Comparison of ENCODE assay signal across 24 cellular contexts in the genomic region with DNA sequence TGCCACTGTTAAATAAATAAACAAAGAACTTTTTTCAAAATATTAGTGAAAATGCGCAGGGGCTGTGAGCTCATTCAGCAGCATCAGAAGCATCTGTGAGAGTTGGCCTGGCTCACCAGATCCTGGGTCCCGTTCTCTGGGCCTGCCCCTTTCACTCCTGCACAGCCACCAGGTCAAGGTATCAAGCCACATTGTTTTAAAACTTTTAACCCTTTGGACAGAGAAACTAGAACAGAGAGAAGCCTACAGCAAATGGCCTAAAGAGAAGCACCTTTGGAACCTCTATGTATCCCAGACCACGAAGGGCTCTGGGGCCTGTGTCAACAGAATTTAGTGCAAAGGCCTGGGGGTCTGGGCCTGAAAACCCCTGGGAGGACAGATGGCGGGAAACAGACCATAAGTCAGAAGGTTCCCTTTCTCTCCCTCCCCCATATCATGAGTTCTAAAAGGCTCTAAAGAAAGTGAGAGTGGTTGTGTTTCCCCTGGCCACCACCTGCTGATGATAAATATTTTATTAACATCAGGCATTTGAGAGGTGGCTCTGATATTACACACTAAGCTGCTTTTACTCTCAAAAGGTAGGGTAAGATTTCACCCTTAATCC. TPM values are rescaled to one million over a fixed set of nuclear protein-coding genes. Genes with fewer than 3 reads are reported as not detected.
DNase-seq lines count a peak whose midpoint lies in the region; ATAC-seq and TF ChIP-seq lines count a peak whose summit lies in the region.
"Had no signal": no experiment of that assay in that cellular context is flagged by ENCODE, and none has a peak within 500 bp of the region (broad histone marks: within the 10 kb centered on the region; RNA-seq: fewer than 3 reads in every experiment).

No MANE protein-coding gene starts in this region.

- no peak overlapping the region for H4K8ac ChIP-seq in mesenchymal stem cell (ENCODE audit: low read length)

- H3K79me1 ChIP-seq in mesenchymal stem cell (replicated peaks; ENCODE audit: low read length, poor library complexity, severe bottlenecking): peaks cover 4% of the 10 kb centered on the region

- TF ChIP-seq CTCF in GM12865 (IDR thresholded peaks at IDR 0.05; ENCODE audit: insufficient read depth, low read depth, low read length, missing control alignments): no peak

- no peak overlapping the region for H2AK5ac ChIP-seq in mesenchymal stem cell (ENCODE audit: low read length, severe bottlenecking)

- H2BK120ac ChIP-seq in mesenchymal stem cell (ENCODE audit: low read depth, low read length): no peak overlapping the region

- no peak overlapping the region for H2BK12ac ChIP-seq in mesenchymal stem cell (ENCODE audit: low read length in 2 of 2)

- no peak overlapping the region for H2AFZ ChIP-seq in mesenchymal stem cell (ENCODE audit: low read depth, low read length)

- CTCF ChIA-PET in CD4-positive, alpha-beta memory T cell (lab: Charles Lee; ENCODE audit: partially characterized antibody): interaction anchor here (1.0 to 2.2 kb wide), 3 partner anchors 12 to 32 kb away, joined by 3 to 4 read pairs (median 4); partner anchors contain the start of gene MREG

- WGBS in mesenchymal stem cell: 51% methylated on average over 3 of the region's 4 CpGs

- H3K9me3 ChIP-seq in SK-N-MC (ENCODE audit: low read depth, low read length): no peaks in the 10 kb centered on the region
- no peaks in the 10 kb centered on the region for H3K9me3 ChIP-seq in mesenchymal stem cell (ENCODE audit: control insufficient read depth, low read length)
- H3K9me3 ChIP-seq in CD4-positive, alpha-beta memory T cell (ENCODE audit: control insufficient read depth in 1 of 2, low read length in 2 of 2): no peaks in the 10 kb centered on the region
- H3K9me3 ChIP-seq: colonic mucosa, heart right ventricle, mucosa of descending colon, SJSA1, spleen, tibial nerve had no signal

- no peak overlapping the region for H3K18ac ChIP-seq in mesenchymal stem cell (ENCODE audit: low read depth in 1 of 2, low read length in 2 of 2)

- H3K4me3 Mint-ChIP-seq in CD4-positive, alpha-beta memory T cell: no peak overlapping the region
- H3K4me3 Mint-ChIP-seq: immature natural killer cell; stimulated activated naive CD8-positive, alpha-beta T cell treated with anti-CD3 and anti-CD28 coated beads, Interleukin-15, Interleukin-2, amounts not matched to agents 100 ng/mL and 50 ng/mL, for 24 hours had no signal

- no peaks in the 10 kb centered on the region for H3K27me3 Mint-ChIP-seq in CD4-positive, alpha-beta memory T cell
- H3K27me3 Mint-ChIP-seq: CD8-positive, alpha-beta memory T cell; stimulated activated naive CD8-positive, alpha-beta T cell treated with anti-CD3 and anti-CD28 coated beads, Interleukin-15, Interleukin-2, amounts not matched to agents 100 ng/mL and 50 ng/mL, for 24 hours had no signal

- DNase-seq in GM12865 (ENCODE audit: low read depth) (peak; percentile 61), SK-N-MC (ENCODE audit: low read depth, low spot score) (no peak), mesenchymal stem cell (no peak), NCI-H187 (lab: John Stamatoyannopoulos, UW) (no peak)
- DNase-seq in CD4-positive, alpha-beta memory T cell: no peak
- DNase-seq: activated gamma-delta T cell; brain microvascular endothelial cell; CD8-positive, alpha-beta memory T cell; colonic mucosa; heart right ventricle; immature natural killer cell; mucosa of descending colon; NCI-H1092; NCI-H2081 treated with DMSO at 0.1 percent for 48 hours; NCI-H510A treated with DMSO at 0.1 percent for 48 hours; PC-3; spleen; stimulated activated CD4-positive, alpha-beta T cell treated with anti-CD3 and anti-CD28 coated beads, Interleukin-4, amount 100 ng/mL, for 24 hours; WERI-Rb-1 had no signal

- H3K14ac ChIP-seq in mesenchymal stem cell (ENCODE audit: low read length in 2 of 2): no peak overlapping the region

- intact Hi-C loops in CD4-positive, alpha-beta memory T cell (cut with micrococcal nuclease): no loop called here

- H3K4me3 ChIP-seq in GM12865 (ENCODE audit: low read depth, low read length): 0 out of 2 replicates have a peak overlapping the region, but pooled peaks have one; percentile 33
- no peak overlapping the region for H3K4me3 ChIP-seq in SK-N-MC
- H3K4me3 ChIP-seq in mesenchymal stem cell (ENCODE audit: insufficient read depth in 1 of 2, low read depth in 1 of 2, low read length in 2 of 2): no peak overlapping the region
- H3K4me3 ChIP-seq in CD4-positive, alpha-beta memory T cell (ENCODE audit: low read length in 2 of 2): no peak overlapping the region
- H3K4me3 ChIP-seq: colonic mucosa, heart right ventricle, mucosa of descending colon, SJSA1, spleen, tibial nerve had no signal

- H3K36me3 ChIP-seq in SK-N-MC (ENCODE audit: insufficient read depth, low read length) (peaks cover 6% of the 10 kb centered on the region; the same call in 1 of the 2 replicates), mesenchymal stem cell (ENCODE audit: control insufficient read depth in 1 of 2, insufficient read depth in 2 of 2, low read depth in 1 of 2, low read length in 2 of 2) (peaks cover 0 to 13% of the 10 kb centered on the region in 2 experiments)
- H3K36me3 ChIP-seq in CD4-positive, alpha-beta memory T cell (ENCODE audit: insufficient read depth, low read length): no peaks in the 10 kb centered on the region
- H3K36me3 ChIP-seq: brain microvascular endothelial cell, colonic mucosa, heart right ventricle, SJSA1 had no signal

- H2BK15ac ChIP-seq in mesenchymal stem cell (ENCODE audit: low read depth, poor library complexity, severe bottlenecking): no peak overlapping the region

- no peaks in the 10 kb centered on the region for H3K9me3 Mint-ChIP-seq in CD4-positive, alpha-beta memory T cell
- H3K9me3 Mint-ChIP-seq: CD8-positive, alpha-beta memory T cell; immature natural killer cell; stimulated activated naive CD8-positive, alpha-beta T cell treated with anti-CD3 and anti-CD28 coated beads, Interleukin-15, Interleukin-2, amounts not matched to agents 100 ng/mL and 50 ng/mL, for 24 hours had no signal

- peak; percentile 21 for ATAC-seq in GM21786 (IDR thresholded peaks at IDR 0.05; ENCODE audit: unreplicated experiment)
- no peak for ATAC-seq in HG03196 (IDR thresholded peaks at IDR 0.05; ENCODE audit: unreplicated experiment)
- ATAC-seq: PC-3 had no signal

- peaks cover 1 to 10% of the 10 kb centered on the region in 2 donors for H3K36me3 Mint-ChIP-seq in CD4-positive, alpha-beta memory T cell

- no peak overlapping the region for H3K4ac ChIP-seq in mesenchymal stem cell (ENCODE audit: low read depth in 1 of 2, low read length in 2 of 2)

- H3K9ac ChIP-seq in SK-N-MC (ENCODE audit: insufficient read length) (peak overlapping the region; percentile 48), mesenchymal stem cell (ENCODE audit: low read length) (peak overlapping the region; percentile 19)

- peak overlapping the region; percentile 58; the same call in 1 of the 2 replicates for H3K27ac ChIP-seq in SK-N-MC
- no peak overlapping the region for H3K27ac ChIP-seq in mesenchymal stem cell (ENCODE audit: low read length, poor library complexity, severe bottlenecking)
- no peak overlapping the region for H3K27ac ChIP-seq in CD4-positive, alpha-beta memory T cell (ENCODE audit: low read depth, low read length)
- H3K27ac ChIP-seq: brain microvascular endothelial cell, colonic mucosa, heart right ventricle, SJSA1, spleen, WERI-Rb-1 had no signal

- H3K4me1 ChIP-seq in mesenchymal stem cell (ENCODE audit: control insufficient read depth, insufficient read depth, low read depth, low read length): peaks cover 4% of the 10 kb centered on the region
- H3K4me1 ChIP-seq in CD4-positive, alpha-beta memory T cell (ENCODE audit: insufficient read depth, low read length): peaks cover 41% of the 10 kb centered on the region
- H3K4me1 ChIP-seq: colonic mucosa had no signal

- H3K4me1 Mint-ChIP-seq in CD4-positive, alpha-beta memory T cell: peaks cover 28 to 47% (median 38%) of the 10 kb centered on the region in 4 donors

- H3K4me2 ChIP-seq in mesenchymal stem cell (ENCODE audit: low read length, poor library complexity, severe bottlenecking): no peak overlapping the region

- H3K27ac Mint-ChIP-seq in CD4-positive, alpha-beta memory T cell: peak overlapping the region in 1 of 7 donors; percentile 17

- H2BK5ac ChIP-seq in mesenchymal stem cell (ENCODE audit: low read depth, low read length, poor library complexity, severe bottlenecking): no peak overlapping the region

- H3K23ac ChIP-seq in mesenchymal stem cell (ENCODE audit: low read length in 2 of 2): no peak overlapping the region

- POLR2A ChIA-PET in CD4-positive, alpha-beta memory T cell (lab: Charles Lee; ENCODE audit: partially characterized antibody): interaction anchor here (0.7 kb wide), 1 partner anchor 15 kb away, joined by 3 read pairs; no protein-coding TSS in a partner anchor

- no peak overlapping the region for H4K91ac ChIP-seq in mesenchymal stem cell (ENCODE audit: low read length)

- H3K27me3 ChIP-seq in mesenchymal stem cell (ENCODE audit: control insufficient read depth in 1 of 2, insufficient read depth in 1 of 2, low read length in 2 of 2): peaks cover 0 to 4% of the 10 kb centered on the region in 2 experiments
- H3K27me3 ChIP-seq in CD4-positive, alpha-beta memory T cell (ENCODE audit: insufficient read depth, low read length): no peaks in the 10 kb centered on the region
- H3K27me3 ChIP-seq: brain microvascular endothelial cell, colonic mucosa, heart right ventricle, SJSA1, spleen, tibial nerve had no signal

RNA-seq across cellular contexts. Expression of gene MREG, which starts 11.6 kb away (rescaled TPM):
- polyA plus RNA-seq in mesenchymal stem cell (2013, experiment 1 of 2): 1.2 TPM
- polyA plus RNA-seq in mesenchymal stem cell (2013, experiment 2 of 2): 1.3 TPM
- 1 to 10 TPM; 7.4 TPM for total RNA-seq in CD4-positive, alpha-beta memory T cell
- polyA plus RNA-seq in CD4-positive, alpha-beta memory T cell: 1 to 10 TPM in 1 of 2 donors, under 1 TPM in 1; 0.11 to 2.1 TPM
